21 cellular contexts compared by ENCODE assay signal in genomic region chr2:177616066-177616465, GRCh38.
"Had no signal": no experiment of that assay in that cellular context is flagged by ENCODE, and none has a peak within 500 bp of the region (broad histone marks: within the 10 kb centered on the region; RNA-seq: fewer than 3 reads in every experiment).

No MANE protein-coding gene starts in this region.

- FAIRE-seq: endothelial cell of umbilical vein, islet of Langerhans had no signal

- H3K27ac ChIP-seq: colonic mucosa, heart left ventricle, suprapubic skin, thyroid gland, upper lobe of right lung, vagina had no signal

- H3K4me3 ChIP-seq: colonic mucosa, heart left ventricle, suprapubic skin, thyroid gland, upper lobe of right lung, vagina had no signal

- H3K27ac Mint-ChIP-seq: nephron progenitor cell; stimulated activated effector memory CD8-positive, alpha-beta T cell treated with anti-CD3 and anti-CD28 coated beads, Interleukin-12 subunit alpha, Interleukin-12 subunit beta, amount 100 ng/mL, for 72 hours had no signal

- ATAC-seq: heart left ventricle; left lobe of liver; right cardiac atrium; stimulated activated effector memory CD8-positive, alpha-beta T cell treated with anti-CD3 and anti-CD28 coated beads, Interleukin-12 subunit alpha, Interleukin-12 subunit beta, amount 100 ng/mL, for 72 hours; stimulated activated naive CD8-positive, alpha-beta T cell treated with anti-CD3 and anti-CD28 coated beads, Interleukin-15, Interleukin-2, amounts not matched to agents 100 U/mL and 50 U/mL, for 24 hours; upper lobe of right lung had no signal

- DNase-seq: colonic mucosa; dermis blood vessel endothelial cell; erythroblast; foreskin melanocyte; heart left ventricle; hippocampal formation; kidney glomerular epithelial cell; mammary epithelial cell; nephron progenitor cell; right cardiac atrium; stimulated activated CD4-positive, alpha-beta T cell treated with anti-CD3 and anti-CD28 coated beads, Interleukin-4, amount 100 ng/mL, for 1 hour; stimulated activated CD8-positive, alpha-beta memory T cell treated with anti-CD3 and anti-CD28 coated beads, Interleukin-4, amount 100 ng/mL, for 48 hours; stimulated activated naive CD8-positive, alpha-beta T cell treated with anti-CD3 and anti-CD28 coated beads, Interleukin-15, Interleukin-2, amounts not matched to agents 100 U/mL and 50 U/mL, for 24 hours; thyroid gland; upper lobe of right lung had no signal

- H3K4me3 Mint-ChIP-seq: stimulated activated effector memory CD8-positive, alpha-beta T cell treated with anti-CD3 and anti-CD28 coated beads, Interleukin-12 subunit alpha, Interleukin-12 subunit beta, amount 100 ng/mL, for 72 hours had no signal

- H3K36me3 ChIP-seq: colonic mucosa, heart left ventricle, suprapubic skin, thyroid gland, upper lobe of right lung, vagina had no signal

- H3K9me3 Mint-ChIP-seq: stimulated activated effector memory CD8-positive, alpha-beta T cell treated with anti-CD3 and anti-CD28 coated beads, Interleukin-12 subunit alpha, Interleukin-12 subunit beta, amount 100 ng/mL, for 72 hours had no signal

- H3K27me3 ChIP-seq: colonic mucosa, heart left ventricle, suprapubic skin, thyroid gland, upper lobe of right lung, vagina had no signal

- H3K4me1 ChIP-seq: colonic mucosa had no signal

- H3K9me3 ChIP-seq: colonic mucosa, suprapubic skin, thyroid gland, upper lobe of right lung, vagina had no signal
